26 cellular contexts compared by ENCODE assay signal in the genomic region with DNA sequence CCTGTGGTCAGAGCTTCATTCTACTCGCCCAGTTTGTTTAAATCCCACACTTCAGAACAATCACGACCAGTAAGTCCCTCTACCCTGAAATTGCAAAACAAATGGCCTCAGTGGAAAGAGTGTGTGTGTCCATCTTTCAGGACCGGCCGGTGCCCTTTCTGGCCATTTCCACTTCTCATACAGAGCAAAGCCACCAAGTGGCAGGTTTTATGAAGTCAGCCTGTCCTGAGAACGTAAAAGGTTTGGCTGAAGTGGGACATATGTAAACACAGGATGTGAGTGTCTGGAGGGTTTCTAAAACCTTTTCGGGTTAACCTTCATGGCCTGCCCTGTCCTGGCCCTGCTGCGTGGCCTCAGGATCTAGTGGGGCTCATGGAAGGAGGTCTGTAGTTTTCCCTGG. TPM values are rescaled to one million over a fixed set of nuclear protein-coding genes. Genes with fewer than 3 reads are reported as not detected.
DNase-seq lines count a peak whose midpoint lies in the region; ATAC-seq and TF ChIP-seq lines count a peak whose summit lies in the region.
"Had no signal": no experiment of that assay in that cellular context is flagged by ENCODE, and none has a peak within 500 bp of the region (broad histone marks: within the 10 kb centered on the region; RNA-seq: fewer than 3 reads in every experiment).

No MANE protein-coding gene starts in this region.

- H3K4me3 ChIP-seq in WI38 (ENCODE audit: low read depth, low read length) = no peak overlapping the region
- no peak overlapping the region for H3K4me3 ChIP-seq in fibroblast of the aortic adventitia (ENCODE audit: low read depth, low read length)
- no peak overlapping the region for H3K4me3 ChIP-seq in thyroid gland (replicated peaks in 1 of 3)
- no peak overlapping the region for H3K4me3 ChIP-seq in uterus
- H3K4me3 ChIP-seq: BLaER1 treated with 17β-estradiol and CSF1 and Interleukin-3, amounts not matched to agents 10 nM and 100 nM; GM23338; heart right ventricle; testis had no signal

- TF ChIP-seq POLR2A in thyroid gland (IDR thresholded peaks at IDR 0.05) = no peak
- no peak for TF ChIP-seq POLR2A in uterus (IDR thresholded peaks at IDR 0.05)

- H3K36me3 ChIP-seq in thyroid gland (no peaks in the 10 kb centered on the region), uterus (no peaks in the 10 kb centered on the region)
- H3K36me3 ChIP-seq: BLaER1 treated with 17β-estradiol and CSF1 and Interleukin-3, amounts not matched to agents 10 nM and 100 nM; heart right ventricle had no signal

- H3K27ac ChIP-seq in thyroid gland = no peak overlapping the region
- H3K27ac ChIP-seq in uterus = no peak overlapping the region
- H3K27ac ChIP-seq: 22Rv1; BLaER1 treated with 17β-estradiol and CSF1 and Interleukin-3, amounts not matched to agents 10 nM and 100 nM; heart right ventricle; testis had no signal

- intact Hi-C loops in thyroid gland (cut with DNase I) = no loop called here
- intact Hi-C loops in uterus (cut with DNase I; ENCODE audit: low total_unique reads) = no loop called here

- 35 to 39% methylated on average over 7 of the region's 7 CpGs for WGBS in thyroid gland, 2 donors

- TF ChIP-seq CTCF in WI38 (IDR thresholded peaks at IDR 0.05; ENCODE audit: low read depth, low read length) (peak; percentile 29; the same call in 1 of the 2 replicates), fibroblast of the aortic adventitia (IDR thresholded peaks at IDR 0.05; ENCODE audit: insufficient read depth, low read length) (peak; percentile 16), thyroid gland (IDR thresholded peaks at IDR 0.05) (peak in 1 of 6 experiments; percentile 39), uterus (IDR thresholded peaks at IDR 0.05) (no peak)

- H3K4me1 ChIP-seq in thyroid gland (peaks cover 0 to 3% of the 10 kb centered on the region in 2 donors), uterus (no peaks in the 10 kb centered on the region)
- H3K4me1 ChIP-seq: Caco-2, heart right ventricle, testis had no signal

- peak; percentile 2 for DNase-seq in DMS53 (lab: John Stamatoyannopoulos, UW)
- DNase-seq in DMS53 treated with DMSO at 0.1 percent for 48 hours (lab: John Stamatoyannopoulos, UW; ENCODE audit: unreplicated experiment) = no peak
- peak; percentile 20 for DNase-seq in fibroblast of the aortic adventitia (ENCODE audit: low read depth)
- peak; percentile 12 to 23 for DNase-seq in thyroid gland
- DNase-seq in uterus = no peak
- no peak for DNase-seq in nucleus accumbens (lab: John Stamatoyannopoulos, UW)
- DNase-seq: activated CD4-positive, alpha-beta memory T cell treated with anti-CD3 and anti-CD28 coated beads, Interleukin-2, amount 10 ng/mL, durations not matched to agents 7 days and 5 days; activated CD4-positive, CD25-positive, alpha-beta regulatory T cell; activated effector memory CD4-positive, alpha-beta T cell treated with Interleukin-2 at 50 U/mL for 16 hours; Caco-2; cortex of kidney; heart right ventricle; immature natural killer cell; MM.1S; NCI-H1694; NCI-H2171; NCI-H524; small intestine; stimulated activated naive B cell treated with anti-CD40 and anti-IgM and Interleukin-4, amounts not matched to agents 10 μg/mL and 1 μg/mL and 100 μg/mL, for 72 hours; testis had no signal

- H3K27me3 ChIP-seq in thyroid gland = no peaks in the 10 kb centered on the region
- no peaks in the 10 kb centered on the region for H3K27me3 ChIP-seq in uterus
- H3K27me3 ChIP-seq: BLaER1 treated with 17β-estradiol and CSF1 and Interleukin-3, amounts not matched to agents 10 nM and 100 nM; heart right ventricle; testis had no signal

- no peaks in the 10 kb centered on the region for H3K9me3 ChIP-seq in thyroid gland
- H3K9me3 ChIP-seq in uterus = no peaks in the 10 kb centered on the region
- H3K9me3 ChIP-seq: Caco-2, heart right ventricle, testis had no signal

- no peak for ATAC-seq in HG03196 (IDR thresholded peaks at IDR 0.05; ENCODE audit: unreplicated experiment)
- ATAC-seq: GM23338; stimulated activated naive B cell treated with anti-CD40 and anti-IgM and Interleukin-4, amounts not matched to agents 10 μg/mL and 1 μg/mL and 100 μg/mL, for 72 hours had no signal

RNA-seq across cellular contexts. Expression of a gene that starts 24.7 kb away (rescaled TPM):
- total RNA-seq in fibroblast of the aortic adventitia (ENCODE audit: low replicate concordance) = 0.74 and 1.1 TPM in 2 replicates
- 1 to 10 TPM in 1 of 4 donors, under 1 TPM in 2, not detected in 1; 0.49 to 1.3 (median 0.81) TPM for total RNA-seq in thyroid gland
- total RNA-seq in uterus = 10 to 100 TPM in 2 of 4 donors, 1 to 10 TPM in 2; 2.0 to 32.4 (median 9.7) TPM
- total RNA-seq: activated CD4-positive, alpha-beta memory T cell treated with anti-CD3 and anti-CD28 coated beads, Interleukin-2, amount 10 ng/mL, durations not matched to agents 7 days and 5 days; heart right ventricle; mononuclear cell had no signal

Comparison
In these comparisons a context has a peak if more than half of its experiments do, and no peak if none do; other contexts are left out.
1. DNase-seq: peak in DMS53 (single experiment), fibroblast of the aortic adventitia (single experiment) and thyroid gland (2 of 2); none in DMS53 treated with DMSO at 0.1 percent for 48 hours (single experiment), uterus (0 of 2) and nucleus accumbens (0 of 56).
2. CTCF ChIP-seq: peak in WI38 (single experiment) and fibroblast of the aortic adventitia (single experiment); none in uterus (0 of 4).